19 cellular contexts compared by ENCODE assay signal in genomic region chr16:88792668-88793587, GRCh38. TPM values are rescaled to one million over a fixed set of nuclear protein-coding genes. Genes with fewer than 3 reads are reported as not detected.
A peak's percentile ranks its signal among the peaks of the same experiment; 100 is the strongest.
DNase-seq lines count a peak whose midpoint lies in the region; ATAC-seq, FAIRE-seq and TF ChIP-seq lines count a peak whose summit lies in the region.
"Had no signal": no experiment of that assay in that cellular context is flagged by ENCODE, and none has a peak within 500 bp of the region (broad histone marks: within the 10 kb centered on the region; RNA-seq: fewer than 3 reads in every experiment).

No MANE protein-coding gene starts in this region.

- WGBS in H1 (ENCODE audit: extremely low coverage in 1 of 2, insufficient coverage in 1 of 2, insufficient read length in 1 of 2, insufficient replicate concordance in 2 of 2, low coverage in 1 of 2, low lambda C conversion rate in 2 of 2, missing lambda C conversion rate in 1 of 2), 2 experiments = 93% methylated on average over 21 of the region's 30 CpGs; no CpG with 5 or more reads in 1 of the 2 experiments
- 42 to 62% methylated on average over 10 to 25 of the region's 30 CpGs for WGBS in tibial nerve, 2 donors

- no peak for TF ChIP-seq EP300 in H1 (IDR thresholded peaks at IDR 0.05; ENCODE audit: borderline replicate concordance in 1 of 2, low read depth in 2 of 2, low read length in 2 of 2)
- peak in 1 of 2 donors; percentile 9 for TF ChIP-seq EP300 in tibial nerve (IDR thresholded peaks at IDR 0.05)

- H3K4me1 ChIP-seq in SJSA1 (replicated peaks) (peaks cover 46% of the 10 kb centered on the region), H1 (replicated peaks in 1 of 4; ENCODE audit: control insufficient read depth in 3 of 4, insufficient read depth in 4 of 4, low read length in 3 of 4) (peaks cover 0 to 26% (median 18%) of the 10 kb centered on the region in 4 experiments; a peak in 6 of 7 replicates), tibial nerve (peaks cover 0 to 29% (median 13%) of the 10 kb centered on the region in 4 donors)
- H3K4me1 ChIP-seq: psoas muscle had no signal

- peak overlapping the region; percentile 84 for H2BK120ac ChIP-seq in H1 (replicated peaks; ENCODE audit: low read depth, low read length)

- H3K79me1 ChIP-seq in H1 (ENCODE audit: low read depth, low read length) = no peaks in the 10 kb centered on the region

- peak overlapping the region; percentile 62 for H3K18ac ChIP-seq in H1 (ENCODE audit: extremely low read depth, low read length)

- H3K9me3 ChIP-seq in SJSA1 (replicated peaks) = no peaks in the 10 kb centered on the region
- no peaks in the 10 kb centered on the region for H3K9me3 ChIP-seq in H1 (ENCODE audit: insufficient read depth in 2 of 2, low read depth in 1 of 2, low read length in 1 of 2)
- no peaks in the 10 kb centered on the region for H3K9me3 ChIP-seq in tibial nerve
- H3K9me3 ChIP-seq: psoas muscle had no signal

- no peaks in the 10 kb centered on the region; the same call in 1 of the 2 replicates for H3K36me3 ChIP-seq in SJSA1
- no peaks in the 10 kb centered on the region for H3K36me3 ChIP-seq in H1 (ENCODE audit: control insufficient read depth in 2 of 4, insufficient read depth in 4 of 4, low read length in 3 of 4)
- H3K36me3 ChIP-seq in tibial nerve = no peaks in the 10 kb centered on the region

- DNase-seq in activated naive CD4-positive, alpha-beta T cell treated with anti-CD3 and anti-CD28 coated beads, Interleukin-2, amount 10 ng/mL, durations not matched to agents 7 days and 5 days = no peak
- no peak for DNase-seq in activated naive CD4-positive, alpha-beta T cell treated with Interleukin-2 at 50 U/mL for 16 hours
- DNase-seq in SJSA1 (ENCODE audit: low read depth in 1 of 2, low spot score in 2 of 2) (no peak), H1 (ENCODE audit: low read depth in 1 of 2, low spot score in 2 of 2) (peak in 1 of 2 experiments; percentile 50), tibial nerve (ENCODE audit: low spot score in 2 of 2) (no peak), nephron progenitor cell (no peak), NCI-H774 (lab: John Stamatoyannopoulos, UW) (no peak)
- DNase-seq: ACHN; activated CD4-positive, alpha-beta T cell treated with anti-CD3 and anti-CD28 coated beads, Interleukin-2, amount 50 U/mL, for 48 hours; activated effector memory CD4-positive, alpha-beta T cell treated with anti-CD3 and anti-CD28 coated beads, Interleukin-2, amount 50 U/mL, for 16 hours; left cardiac atrium; MM.1S; NCI-H2107; NCI-H82 had no signal

- no peak overlapping the region for H2AK5ac ChIP-seq in H1 (ENCODE audit: low read depth, low read length)

- FAIRE-seq in H1 (lab: Jason Lieb, UNC) = no peak
- FAIRE-seq: bronchial epithelial cell, GM18507 had no signal

- H3K9ac ChIP-seq in H1 (replicated peaks in 1 of 4; ENCODE audit: extremely low read depth in 1 of 4, low read depth in 3 of 4, low read length in 3 of 4) = no peak overlapping the region

- H4K5ac ChIP-seq in H1 (ENCODE audit: insufficient read length, low read depth, low read length) = no peak overlapping the region

- no peak for TF ChIP-seq RAD21 in H1 (IDR thresholded peaks at IDR 0.05 in 1 of 2, conservative IDR thresholded peaks at IDR 0.05 in 1 of 2; ENCODE audit: low read depth in 2 of 2, low read length in 2 of 2)

- peaks cover 3% of the 10 kb centered on the region for H3K27me3 Mint-ChIP-seq in activated naive CD4-positive, alpha-beta T cell treated with anti-CD3 and anti-CD28 coated beads, Interleukin-2, amount 10 ng/mL, durations not matched to agents 7 days and 5 days
- peaks cover 35% of the 10 kb centered on the region for H3K27me3 Mint-ChIP-seq in nephron progenitor cell (ENCODE audit: low read depth, poor library complexity)

- peak overlapping the region; percentile 46 for H3K4ac ChIP-seq in H1 (replicated peaks; ENCODE audit: insufficient read length, low read depth, low read length)

- H4K91ac ChIP-seq in H1 (replicated peaks; ENCODE audit: insufficient read length, low read length) = peak overlapping the region; percentile 98

- no peak overlapping the region for H3K23ac ChIP-seq in H1 (ENCODE audit: insufficient read length)

- ATAC-seq in GM21515 (IDR thresholded peaks at IDR 0.05; ENCODE audit: unreplicated experiment) = no peak
- ATAC-seq: left cardiac atrium had no signal

- H3K56ac ChIP-seq in H1 (replicated peaks; ENCODE audit: insufficient read length, low read depth, low read length) = no peak overlapping the region

- peak overlapping the region; percentile 97; the same call in 1 of the 2 replicates for H2BK12ac ChIP-seq in H1 (ENCODE audit: low read depth, low read length)

- TF ChIP-seq CTCF in H1 (IDR thresholded peaks at IDR 0.05; ENCODE audit: control extremely low read depth in 1 of 3, insufficient read depth in 1 of 3, low read depth in 1 of 3, low read length in 3 of 3) (no peak), tibial nerve (IDR thresholded peaks at IDR 0.05) (no peak), nephron progenitor cell (IDR thresholded peaks at IDR 0.05) (no peak)

- peaks cover under 1% of the 10 kb centered on the region; the same call in 1 of the 2 replicates for H3K23me2 ChIP-seq in H1 (ENCODE audit: low read depth, low read length)

- H3K4me3 ChIP-seq in SJSA1 (no peak overlapping the region), H1 (ENCODE audit: extremely low read depth in 1 of 4, insufficient read depth in 2 of 4, low read depth in 3 of 4, low read length in 4 of 4) (no peak overlapping the region), tibial nerve (no peak overlapping the region)
- H3K4me3 ChIP-seq: psoas muscle had no signal

- H3K14ac ChIP-seq in H1 (ENCODE audit: insufficient read length) = no peak overlapping the region

- peaks cover 0 to under 1% of the 10 kb centered on the region in 2 experiments for H4K20me1 ChIP-seq in H1 (replicated peaks in 1 of 2; ENCODE audit: control insufficient read depth in 1 of 2, insufficient read depth in 2 of 2, low read length in 2 of 2)

- TF ChIP-seq POLR2A in H1 (IDR thresholded peaks at IDR 0.05; ENCODE audit: control extremely low read depth in 1 of 2, low read depth in 2 of 2, low read length in 2 of 2) = no peak
- no peak for TF ChIP-seq POLR2A in tibial nerve (IDR thresholded peaks at IDR 0.05)

- H2AFZ ChIP-seq in H1 (ENCODE audit: low read length) = no peak overlapping the region

- H3K4me3 Mint-ChIP-seq in activated naive CD4-positive, alpha-beta T cell treated with anti-CD3 and anti-CD28 coated beads, Interleukin-2, amount 10 ng/mL, durations not matched to agents 7 days and 5 days = peak overlapping the region; percentile 0
- no peak overlapping the region for H3K4me3 Mint-ChIP-seq in nephron progenitor cell

- 0 out of 2 replicates have a peak overlapping the region, but pooled peaks have one; percentile 72 for H2BK20ac ChIP-seq in H1 (ENCODE audit: low read length)

- CTCF ChIA-PET in activated naive CD4-positive, alpha-beta T cell treated with anti-CD3 and anti-CD28 coated beads, Interleukin-2, amount 10 ng/mL, durations not matched to agents 7 days and 5 days (lab: Charles Lee) = interaction anchor here (1.7 kb wide), 1 partner anchor 11 kb away, joined by 4 read pairs; no protein-coding TSS in a partner anchor
- CTCF ChIA-PET in H1 (lab: Charles Lee; ENCODE audit: partially characterized antibody) = interaction anchor here (0.5 to 3.4 kb wide), 21 partner anchors 9 to 496 kb away, joined by 3 to 21 read pairs (median 3); no protein-coding TSS in a partner anchor

- no peaks in the 10 kb centered on the region for H3K9me3 Mint-ChIP-seq in activated naive CD4-positive, alpha-beta T cell treated with anti-CD3 and anti-CD28 coated beads, Interleukin-2, amount 10 ng/mL, durations not matched to agents 7 days and 5 days
- H3K9me3 Mint-ChIP-seq in nephron progenitor cell = no peaks in the 10 kb centered on the region

- no peaks in the 10 kb centered on the region for H3K27me3 ChIP-seq in SJSA1 (replicated peaks)
- H3K27me3 ChIP-seq in H1 (replicated peaks in 1 of 4; ENCODE audit: control insufficient read depth in 3 of 4, extremely low read depth in 1 of 4, insufficient read depth in 3 of 4, low read length in 3 of 4) = no peaks in the 10 kb centered on the region; a peak in 1 of 7 replicates
- H3K27me3 ChIP-seq in tibial nerve = peaks cover 0 to 14% of the 10 kb centered on the region in 2 donors

- peak overlapping the region in 1 of 2 experiments; percentile 36; a peak in 1 of 4 replicates for H3K4me2 ChIP-seq in H1 (ENCODE audit: insufficient read depth in 1 of 2, low read depth in 2 of 2, low read length in 2 of 2)

- H4K8ac ChIP-seq in H1 (ENCODE audit: extremely low read depth, insufficient read depth, low read length) = peak overlapping the region; percentile 65

- H3K27ac ChIP-seq in SJSA1 (peak overlapping the region; percentile 47), H1 (ENCODE audit: low read depth, low read length) (no peak overlapping the region), tibial nerve (peak overlapping the region; percentile 5 to 74 (median 46))
- H3K27ac ChIP-seq: psoas muscle, RWPE1 had no signal

- H3K27ac Mint-ChIP-seq in activated naive CD4-positive, alpha-beta T cell treated with anti-CD3 and anti-CD28 coated beads, Interleukin-2, amount 10 ng/mL, durations not matched to agents 7 days and 5 days = peak overlapping the region; percentile 74
- no peak overlapping the region for H3K27ac Mint-ChIP-seq in nephron progenitor cell

- peaks cover 69% of the 10 kb centered on the region for H3K4me1 Mint-ChIP-seq in activated naive CD4-positive, alpha-beta T cell treated with anti-CD3 and anti-CD28 coated beads, Interleukin-2, amount 10 ng/mL, durations not matched to agents 7 days and 5 days
- H3K4me1 Mint-ChIP-seq in nephron progenitor cell = peaks cover 24% of the 10 kb centered on the region

- H2BK5ac ChIP-seq in H1 (ENCODE audit: low read depth, low read length) = peak overlapping the region; percentile 78; the same call in 1 of the 2 replicates

- H2BK15ac ChIP-seq in H1 (ENCODE audit: low read length) = peak overlapping the region; percentile 92; the same call in 1 of the 2 replicates

- peaks cover 1% of the 10 kb centered on the region for H3K36me3 Mint-ChIP-seq in activated naive CD4-positive, alpha-beta T cell treated with anti-CD3 and anti-CD28 coated beads, Interleukin-2, amount 10 ng/mL, durations not matched to agents 7 days and 5 days
- no peaks in the 10 kb centered on the region for H3K36me3 Mint-ChIP-seq in nephron progenitor cell (ENCODE audit: low read depth)

- POLR2A ChIA-PET in H1 (lab: Charles Lee; ENCODE audit: partially characterized antibody) = interaction anchor here (0.7 to 2.5 kb wide), 7 partner anchors 8 to 40 kb away, joined by 3 to 6 read pairs (median 3); no protein-coding TSS in a partner anchor

- no peaks in the 10 kb centered on the region for H3K79me2 ChIP-seq in H1 (ENCODE audit: control insufficient read depth in 1 of 2, insufficient read depth in 2 of 2, low read length in 2 of 2)

RNA-seq across cellular contexts. Expression of gene PIEZO1, which starts 7.9 kb away (rescaled TPM):
- 142 and 181 TPM in 2 replicates for total RNA-seq in SJSA1 (2014; rRNA removed; shearing (Covaris generic))
- 63.6 and 67.5 TPM in 2 replicates for total RNA-seq in H1 (2021; fragmentation: NEBNext Ultra II Directional; extraction: Animal tissue kit (Norgen Biotek cat#: 25700))
- 42.3 and 62.6 TPM in 2 replicates for polyA plus RNA-seq in H1 (2011; rRNA removed)
- polyA plus RNA-seq in H1 (2011; cell fraction: cytosol; rRNA removed) = 43.1 TPM
- 361 TPM for polyA plus RNA-seq in H1 (2011; cell fraction: nucleus; rRNA removed)
- 37.5 to 75.6 TPM (median 65.9 TPM) in 4 replicates for polyA plus RNA-seq in H1 (2012, experiment 1 of 2)
- 43.7 TPM for polyA plus RNA-seq in H1 (2012, experiment 2 of 2)
- 76.1 TPM for polyA plus RNA-seq in H1 (2013, experiment 1 of 2)
- 73.2 TPM for polyA plus RNA-seq in H1 (2013, experiment 2 of 2)
- polyA minus RNA-seq in H1 (2011; rRNA and poly(A)+ RNA removed) = 19.7 and 34.2 TPM in 2 replicates
- polyA minus RNA-seq in H1 (2011; cell fraction: cytosol; rRNA and poly(A)+ RNA removed) = 33.0 TPM
- 63.0 TPM for polyA minus RNA-seq in H1 (2011; cell fraction: nucleus; rRNA and poly(A)+ RNA removed)
- total RNA-seq in tibial nerve = 100 to 1,000 TPM in 3 of 4 donors, 10 to 100 TPM in 1; 90.5 to 309 (median 165) TPM

RNA-seq across cellular contexts. Expression of gene CDT1, which starts 10.7 kb away (rescaled TPM):
- 36.7 and 45.7 TPM in 2 replicates for total RNA-seq in SJSA1 (2014; rRNA removed; shearing (Covaris generic))
- total RNA-seq in H1 (2021; fragmentation: NEBNext Ultra II Directional; extraction: Animal tissue kit (Norgen Biotek cat#: 25700)) = 95.4 and 96.5 TPM in 2 replicates
- polyA plus RNA-seq in H1 (2011; rRNA removed) = 76.7 and 141 TPM in 2 replicates
- polyA plus RNA-seq in H1 (2011; cell fraction: cytosol; rRNA removed) = 58.9 TPM
- 87.0 TPM for polyA plus RNA-seq in H1 (2011; cell fraction: nucleus; rRNA removed)
- polyA plus RNA-seq in H1 (2012, experiment 1 of 2) = 38.0 to 88.5 TPM (median 80.4 TPM) in 4 replicates
- polyA plus RNA-seq in H1 (2012, experiment 2 of 2) = 81.9 TPM
- polyA plus RNA-seq in H1 (2013, experiment 1 of 2) = 43.2 TPM
- 40.8 TPM for polyA plus RNA-seq in H1 (2013, experiment 2 of 2)
- 33.2 and 36.2 TPM in 2 replicates for polyA minus RNA-seq in H1 (2011; rRNA and poly(A)+ RNA removed)
- 144 TPM for polyA minus RNA-seq in H1 (2011; cell fraction: cytosol; rRNA and poly(A)+ RNA removed)
- 89.1 TPM for polyA minus RNA-seq in H1 (2011; cell fraction: nucleus; rRNA and poly(A)+ RNA removed)
- 1 to 10 TPM in 2 of 4 donors, under 1 TPM in 1, not detected in 1; 0.44 to 1.5 (median 1.4) TPM for total RNA-seq in tibial nerve

RNA-seq across cellular contexts. Expression of gene APRT, which starts 18.8 kb away (rescaled TPM):
- total RNA-seq in SJSA1 (2014; rRNA removed; shearing (Covaris generic)) = 90.6 and 138 TPM in 2 replicates
- 221 and 244 TPM in 2 replicates for total RNA-seq in H1 (2021; fragmentation: NEBNext Ultra II Directional; extraction: Animal tissue kit (Norgen Biotek cat#: 25700))
- polyA plus RNA-seq in H1 (2011; rRNA removed) = 267 and 272 TPM in 2 replicates
- polyA plus RNA-seq in H1 (2011; cell fraction: cytosol; rRNA removed) = 183 TPM
- polyA plus RNA-seq in H1 (2011; cell fraction: nucleus; rRNA removed) = 229 TPM
- 277 to 336 TPM (median 307 TPM) in 4 replicates for polyA plus RNA-seq in H1 (2012, experiment 1 of 2)
- 319 TPM for polyA plus RNA-seq in H1 (2012, experiment 2 of 2)
- 268 TPM for polyA plus RNA-seq in H1 (2013, experiment 1 of 2)
- 292 TPM for polyA plus RNA-seq in H1 (2013, experiment 2 of 2)
- polyA minus RNA-seq in H1 (2011; rRNA and poly(A)+ RNA removed) = 35.1 and 46.4 TPM in 2 replicates
- polyA minus RNA-seq in H1 (2011; cell fraction: cytosol; rRNA and poly(A)+ RNA removed) = 153 TPM
- polyA minus RNA-seq in H1 (2011; cell fraction: nucleus; rRNA and poly(A)+ RNA removed) = 113 TPM
- 100 to 1,000 TPM in 2 of 4 donors, 10 to 100 TPM in 2; 83.4 to 157 (median 106) TPM for total RNA-seq in tibial nerve

Comparison
In these comparisons a context has a peak if more than half of its experiments do, and no peak if none do; other contexts are left out.
1. RNA of gene CDT1, which starts 10.7 kb away (total RNA-seq): 95.4 to 96.5 TPM in H1 and 36.7 to 45.7 TPM in SJSA1; 0.44 to 1.5 TPM in tibial nerve; every median in the first group is over 10 times any median in the second.